In the genomic region with DNA sequence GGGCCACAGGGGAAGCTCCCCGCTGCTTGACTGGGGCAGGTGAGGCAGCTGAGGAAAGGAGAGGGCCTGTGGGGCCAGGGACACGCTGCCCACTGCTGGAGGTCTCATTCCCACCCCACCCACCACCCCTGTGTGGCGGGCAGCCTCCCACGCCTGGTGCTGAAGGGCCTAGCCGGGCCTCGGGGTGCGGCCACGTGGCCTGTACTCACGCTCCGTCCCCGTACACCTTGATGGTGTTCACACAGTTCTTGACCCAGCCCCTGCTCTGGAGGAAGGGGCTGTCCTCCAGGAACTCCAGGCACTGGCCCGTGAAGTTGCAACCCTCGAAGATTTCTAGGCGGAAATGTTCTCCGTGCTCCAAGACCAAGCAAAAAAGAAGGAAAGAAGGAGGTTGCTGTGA, we compare ENCODE assay signal across 1 cellular context.
TF ChIP-seq lines count a peak whose summit lies in the region.

No MANE protein-coding gene starts in this region.

TF ChIP-seq in H1, 55 proteins besides CTCF, POLR2A, EP300 and RAD21:
- no peak for TF ChIP-seq EZH2 (IDR thresholded peaks at IDR 0.05; ENCODE audit: low read depth, low read length, severe bottlenecking)
- TF ChIP-seq CREB1 (IDR thresholded peaks at IDR 0.05), result no peak
- TF ChIP-seq RBBP5 (IDR thresholded peaks at IDR 0.05; ENCODE audit: borderline replicate concordance, low read depth, low read length), result no peak
- no peak for TF ChIP-seq BRCA1 (IDR thresholded peaks at IDR 0.05; ENCODE audit: low read depth, low read length)
- TF ChIP-seq NRF1 (IDR thresholded peaks at IDR 0.05; ENCODE audit: low read depth, low read length), result no peak
- no peak for TF ChIP-seq ZNF274 (IDR thresholded peaks at IDR 0.05; ENCODE audit: borderline replicate concordance, extremely low read depth, low read length)
- TF ChIP-seq FOSL1 (IDR thresholded peaks at IDR 0.05; ENCODE audit: insufficient read depth, low read depth, low read length), result no peak
- TF ChIP-seq TEAD4 (IDR thresholded peaks at IDR 0.05; ENCODE audit: low read depth, low read length), result no peak
- no peak for TF ChIP-seq SP2 (IDR thresholded peaks at IDR 0.05; ENCODE audit: low read length)
- TF ChIP-seq CEBPB (IDR thresholded peaks at IDR 0.05; ENCODE audit: low read depth, low read length), result no peak
- TF ChIP-seq PHF8 (conservative IDR thresholded peaks at IDR 0.05; ENCODE audit: low read depth, low read length), result no peak
- TF ChIP-seq TBP (IDR thresholded peaks at IDR 0.05; ENCODE audit: low read depth, low read length), result no peak
- TF ChIP-seq TCF12 (IDR thresholded peaks at IDR 0.05; ENCODE audit: low read depth, low read length), result no peak
